In the genomic region with DNA sequence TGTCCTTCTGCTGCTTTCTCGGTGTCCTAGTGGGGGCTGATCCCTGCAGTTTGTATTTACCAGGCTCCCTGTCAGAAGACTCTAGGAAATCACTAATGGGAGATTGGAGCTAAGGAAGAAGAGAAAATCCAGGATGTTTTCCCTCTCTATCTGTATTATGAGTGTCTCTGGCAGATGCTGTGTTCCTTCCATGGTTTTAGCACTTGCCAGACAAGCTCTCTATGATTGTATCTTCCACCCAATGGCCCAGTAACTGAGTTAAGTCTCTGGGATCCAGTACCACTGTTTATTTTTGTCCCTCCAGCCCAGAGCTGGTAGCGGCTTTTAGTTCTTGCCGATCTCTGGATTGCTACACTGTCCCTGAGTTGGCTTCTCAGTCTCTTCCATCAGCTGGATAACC, we compare ENCODE assay signal across 32 cellular contexts.
"Had no signal": no experiment of that assay in that cellular context is flagged by ENCODE, and none has a peak within 500 bp of the region (broad histone marks: within the 10 kb centered on the region; RNA-seq: fewer than 3 reads in every experiment).

No MANE protein-coding gene starts in this region.

- H3K27me3 ChIP-seq: adrenal gland, ascending aorta, cardiac muscle cell had no signal

- H3K36me3 ChIP-seq: adrenal gland, ascending aorta, cardiac muscle cell had no signal

- H3K4me3 ChIP-seq: adrenal gland, ascending aorta, cardiac muscle cell had no signal

- H3K27ac ChIP-seq: adrenal gland, ascending aorta, cardiac muscle cell, VCaP had no signal

- DNase-seq: activated B cell treated with CpG ODN at 0.5 μM for 24 hours; activated CD4-positive, alpha-beta memory T cell treated with anti-CD3 and anti-CD28 coated beads for 36 hours; activated CD4-positive, alpha-beta T cell treated with anti-CD3 and anti-CD28 coated beads for 4 hours; activated CD4-positive, alpha-beta T cell treated with anti-CD3 and anti-CD28 coated beads, Interleukin-2, amount 10 ng/mL, durations not matched to agents 24 days and 14 days; activated CD4-positive, alpha-beta T cell treated with anti-CD3 and anti-CD28 coated beads, Interleukin-2, amount 50 U/mL, for 1 hour; activated CD4-positive, alpha-beta T cell treated with anti-CD3 and anti-CD28 coated beads, Interleukin-2, amount 50 U/mL, for 4 hours; activated CD4-positive, CD25-positive, alpha-beta regulatory T cell treated with anti-CD3 and anti-CD28 coated beads, Interleukin-2, amount 50 U/mL, for 72 hours; activated CD8-positive, alpha-beta memory T cell treated with anti-CD3 and anti-CD28 coated beads, Interleukin-2, amount 50 U/mL, for 4 hours; activated CD8-positive, alpha-beta T cell treated with anti-CD3 and anti-CD28 coated beads for 36 hours; activated effector memory CD4-positive, alpha-beta T cell treated with anti-CD3 and anti-CD28 coated beads, Interleukin-2, amount 50 U/mL, for 16 hours; activated gamma-delta T cell treated with Interleukin-2 at 50 U/mL for 16 hours; activated naive CD4-positive, alpha-beta T cell; activated naive CD4-positive, alpha-beta T cell treated with anti-CD3 and anti-CD28 coated beads for 36 hours; activated naive CD4-positive, alpha-beta T cell treated with anti-CD3 and anti-CD28 coated beads, Interleukin-2, amount 50 U/mL, for 16 hours; activated naive CD8-positive, alpha-beta T cell treated with anti-CD3 and anti-CD28 coated beads for 36 hours; activated T-cell treated with anti-CD3 and anti-CD28 coated beads for 4 hours; activated T-cell treated with anti-CD3 and anti-CD28 coated beads, Interleukin-2, amount 50 U/mL, for 1 hour; activated T-cell treated with anti-CD3 and anti-CD28 coated beads, Interleukin-2, amount 50 U/mL, for 4 hours; activated T-cell treated with anti-CD3 and anti-CD28 coated beads, Interleukin-2, amount 50 U/mL, for 72 hours; amygdala; anterior cingulate cortex; caudate nucleus; cerebellar nuclear complex; T-helper 1 cell; T-helper 2 cell; T-helper 9 cell had no signal

- H3K4me1 ChIP-seq: adrenal gland, ascending aorta had no signal

- H3K9me3 ChIP-seq: adrenal gland, ascending aorta had no signal

- ATAC-seq: activated CD8-positive, alpha-beta T cell treated with anti-CD3 and anti-CD28 coated beads for 36 hours; activated naive CD4-positive, alpha-beta T cell treated with anti-CD3 and anti-CD28 coated beads, Interleukin-2, amount 50 U/mL, for 72 hours; activated T-cell treated with anti-CD3 and anti-CD28 coated beads, Interleukin-2, amount 50 U/mL, for 4 hours; activated T-cell treated with anti-CD3 and anti-CD28 coated beads, Interleukin-2, amount 50 U/mL, for 72 hours; activated T-helper 17 cell treated with anti-CD3 and anti-CD28 coated beads, Interleukin-2, amount 50 U/mL, for 72 hours had no signal
